In the genomic region with DNA sequence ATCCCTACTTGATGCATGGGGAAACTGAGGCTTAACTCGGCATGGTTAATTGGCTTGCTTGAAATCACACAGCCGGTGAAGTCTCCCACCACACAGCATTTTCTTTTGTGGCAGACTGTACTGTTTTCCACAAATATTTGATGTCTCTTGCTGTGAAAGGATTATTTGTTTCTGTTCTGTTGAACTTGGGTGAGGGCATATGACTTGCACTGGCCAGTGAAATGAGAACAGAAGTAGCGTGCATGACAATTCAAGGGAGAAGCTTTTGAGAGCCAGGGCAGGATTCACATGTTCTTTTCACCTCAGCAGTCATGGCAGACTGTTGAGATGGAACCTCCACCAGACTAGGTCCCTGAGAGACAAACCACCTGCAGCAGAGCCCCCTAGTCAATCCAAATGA, we compare ENCODE assay signal across 15 cellular contexts.
"Had no signal": no experiment of that assay in that cellular context is flagged by ENCODE, and none has a peak within 500 bp of the region (broad histone marks: within the 10 kb centered on the region; RNA-seq: fewer than 3 reads in every experiment).

No MANE protein-coding gene starts in this region.

- DNase-seq: activated CD4-positive, alpha-beta T cell treated with anti-CD3 and anti-CD28 coated beads for 48 hours; activated CD8-positive, alpha-beta memory T cell treated with anti-CD3 and anti-CD28 coated beads, Interleukin-2, amount 50 U/mL, for 4 hours; activated CD8-positive, alpha-beta T cell treated with anti-CD3 and anti-CD28 coated beads, Interleukin-2, amount 10 ng/mL, durations not matched to agents 7 days and 5 days; activated naive CD8-positive, alpha-beta T cell treated with anti-CD3 and anti-CD28 coated beads, Interleukin-2, amount 50 U/mL, for 24 hours; activated T-cell treated with anti-CD3 and anti-CD28 coated beads, Interleukin-2, amount 50 U/mL, for 72 hours; aorta; hippocampal formation; mucosa of descending colon; naive thymus-derived CD8-positive, alpha-beta T cell; occipital lobe had no signal

- H3K4me3 ChIP-seq: esophagus muscularis mucosa, mucosa of descending colon had no signal

- H3K27ac ChIP-seq: esophagus muscularis mucosa had no signal

- H3K36me3 ChIP-seq: esophagus muscularis mucosa had no signal

- H3K9me3 Mint-ChIP-seq: activated naive CD8-positive, alpha-beta T cell treated with anti-CD3 and anti-CD28 coated beads, Interleukin-2, amount 50 U/mL, for 24 hours; stimulated activated naive CD8-positive, alpha-beta T cell treated with anti-CD3 and anti-CD28 coated beads, Interleukin-15, Interleukin-2, amounts not matched to agents 100 ng/mL and 50 ng/mL, for 24 hours; type B pancreatic cell had no signal

- H3K27me3 ChIP-seq: esophagus muscularis mucosa had no signal

- H3K4me3 Mint-ChIP-seq: activated CD8-positive, alpha-beta T cell treated with anti-CD3 and anti-CD28 coated beads, Interleukin-2, amount 10 ng/mL, durations not matched to agents 7 days and 5 days; activated naive CD8-positive, alpha-beta T cell treated with anti-CD3 and anti-CD28 coated beads, Interleukin-2, amount 50 U/mL, for 24 hours; activated T-cell treated with anti-CD3 and anti-CD28 coated beads, Interleukin-2, amount 50 U/mL, for 72 hours; stimulated activated naive CD8-positive, alpha-beta T cell treated with anti-CD3 and anti-CD28 coated beads, Interleukin-15, Interleukin-2, amounts not matched to agents 100 ng/mL and 50 ng/mL, for 24 hours; type B pancreatic cell; WTC11 had no signal

- H3K9me3 ChIP-seq: esophagus muscularis mucosa, mucosa of descending colon had no signal

- H3K27ac Mint-ChIP-seq: activated CD8-positive, alpha-beta T cell treated with anti-CD3 and anti-CD28 coated beads, Interleukin-2, amount 10 ng/mL, durations not matched to agents 7 days and 5 days; activated naive CD8-positive, alpha-beta T cell treated with anti-CD3 and anti-CD28 coated beads, Interleukin-2, amount 50 U/mL, for 24 hours; activated T-cell treated with anti-CD3 and anti-CD28 coated beads, Interleukin-2, amount 50 U/mL, for 72 hours; naive thymus-derived CD8-positive, alpha-beta T cell; stimulated activated naive CD8-positive, alpha-beta T cell treated with anti-CD3 and anti-CD28 coated beads, Interleukin-15, Interleukin-2, amounts not matched to agents 100 ng/mL and 50 ng/mL, for 24 hours; WTC11 had no signal

- H3K36me3 Mint-ChIP-seq: naive thymus-derived CD8-positive, alpha-beta T cell; type B pancreatic cell had no signal

- H3K27me3 Mint-ChIP-seq: type B pancreatic cell had no signal

- ATAC-seq: activated CD8-positive, alpha-beta T cell treated with anti-CD3 and anti-CD28 coated beads, Interleukin-2, amount 10 ng/mL, durations not matched to agents 7 days and 5 days; activated naive CD8-positive, alpha-beta T cell treated with anti-CD3 and anti-CD28 coated beads, Interleukin-2, amount 50 U/mL, for 24 hours; activated T-cell treated with anti-CD3 and anti-CD28 coated beads, Interleukin-2, amount 50 U/mL, for 72 hours; left lobe of liver; naive thymus-derived CD8-positive, alpha-beta T cell; WTC11 had no signal
